In the genomic region with DNA sequence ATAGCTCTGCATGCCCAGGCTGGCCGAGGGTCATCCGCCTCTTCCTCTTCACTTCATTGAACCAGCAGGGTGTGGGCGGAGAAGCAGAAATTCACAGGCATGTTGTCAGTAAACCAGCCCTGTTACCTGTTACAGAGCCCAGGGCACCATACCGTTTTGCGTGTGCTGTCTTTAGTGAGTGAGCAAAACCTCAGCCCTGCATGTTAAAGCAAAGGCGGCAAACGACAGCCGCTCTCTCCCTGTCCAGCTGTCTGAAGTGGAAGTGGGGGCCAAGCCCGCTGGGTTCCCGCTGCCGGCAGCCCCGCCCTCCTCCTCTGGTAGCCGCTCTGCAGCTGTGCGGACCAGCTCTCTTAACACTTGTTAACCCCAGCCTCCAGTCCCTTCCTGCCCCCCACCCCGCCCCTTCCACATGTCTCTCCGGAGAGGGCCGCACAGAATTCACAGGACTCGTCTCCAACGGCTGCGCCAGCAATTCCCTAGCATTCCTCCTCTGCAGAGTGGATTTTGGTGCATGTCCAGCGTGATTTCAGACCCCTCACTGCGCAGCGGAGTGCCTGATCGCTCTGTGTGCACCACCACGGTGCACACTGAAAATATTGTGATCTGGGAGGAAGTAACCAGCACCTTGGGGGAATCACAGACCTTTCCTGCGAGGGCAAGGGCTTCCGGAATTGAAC, we compare ENCODE assay signal across 10 cellular contexts. TPM values are rescaled to one million over a fixed set of nuclear protein-coding genes. Genes with fewer than 3 reads are reported as not detected.
A peak's percentile ranks its signal among the peaks of the same experiment; 100 is the strongest.
DNase-seq lines count a peak whose midpoint lies in the region; ATAC-seq and TF ChIP-seq lines count a peak whose summit lies in the region.
"Had no signal": no experiment of that assay in that cellular context is flagged by ENCODE, and none has a peak within 500 bp of the region (broad histone marks: within the 10 kb centered on the region; RNA-seq: fewer than 3 reads in every experiment).

No MANE protein-coding gene starts in this region.

- peak overlapping the region; percentile 69 for H3K4me2 ChIP-seq in mesenchymal stem cell (ENCODE audit: low read length, poor library complexity, severe bottlenecking)

- peak overlapping the region; percentile 89 for H3K9ac ChIP-seq in mesenchymal stem cell (ENCODE audit: low read length)

- no peaks in the 10 kb centered on the region for H3K27me3 ChIP-seq in mesenchymal stem cell (ENCODE audit: control insufficient read depth in 1 of 2, insufficient read depth in 1 of 2, low read length in 2 of 2)
- H3K27me3 ChIP-seq in tibial artery: no peaks in the 10 kb centered on the region
- H3K27me3 ChIP-seq: SJSA1 had no signal

- H3K4me3 ChIP-seq in coronary artery (peak overlapping the region; percentile 59), mesenchymal stem cell (ENCODE audit: insufficient read depth in 1 of 2, low read depth in 1 of 2, low read length in 2 of 2) (peak overlapping the region in 1 of 2 experiments; percentile 61), tibial artery (peak overlapping the region; percentile 39 to 42)
- H3K4me3 ChIP-seq: HAP-1, SJSA1 had no signal

- H3K18ac ChIP-seq in mesenchymal stem cell (ENCODE audit: low read depth in 1 of 2, low read length in 2 of 2): peak overlapping the region; percentile 90 to 98

- DNase-seq in LHCN-M2 (ENCODE audit: low read depth): peak; percentile 89
- peak; percentile 87 for DNase-seq in coronary artery (ENCODE audit: low spot score)
- DNase-seq in mesenchymal stem cell: peak; percentile 88
- DNase-seq in tibial artery: peak; percentile 86 to 92
- no peak for DNase-seq in mesenteric fat pad (ENCODE audit: low spot score)
- DNase-seq in HuH-7.5 (ENCODE audit: low spot score): no peak

- peak overlapping the region; percentile 62 to 99 for H2BK12ac ChIP-seq in mesenchymal stem cell (ENCODE audit: low read length in 2 of 2)

- H2BK5ac ChIP-seq in mesenchymal stem cell (ENCODE audit: low read depth, low read length, poor library complexity, severe bottlenecking): no peak overlapping the region

- H2AFZ ChIP-seq in mesenchymal stem cell (ENCODE audit: low read depth, low read length): no peak overlapping the region

- peak overlapping the region; percentile 78 for H4K8ac ChIP-seq in mesenchymal stem cell (ENCODE audit: low read length)

- H2BK120ac ChIP-seq in mesenchymal stem cell (ENCODE audit: low read depth, low read length): peak overlapping the region; percentile 66

- peaks cover 48% of the 10 kb centered on the region for H3K4me1 ChIP-seq in mesenchymal stem cell (ENCODE audit: control insufficient read depth, insufficient read depth, low read depth, low read length)
- peaks cover 13 to 83% (median 78%) of the 10 kb centered on the region in 4 donors for H3K4me1 ChIP-seq in tibial artery
- H3K4me1 ChIP-seq: HAP-1 had no signal

- H3K4ac ChIP-seq in mesenchymal stem cell (ENCODE audit: low read depth in 1 of 2, low read length in 2 of 2): peak overlapping the region; percentile 42 to 93

- peak overlapping the region; percentile 89 for H4K91ac ChIP-seq in mesenchymal stem cell (ENCODE audit: low read length)

- H3K9me3 ChIP-seq in mesenchymal stem cell (ENCODE audit: control insufficient read depth, low read length) (peaks cover under 1% of the 10 kb centered on the region), tibial artery (no peaks in the 10 kb centered on the region)
- H3K9me3 ChIP-seq: HAP-1, SJSA1 had no signal

- H3K23ac ChIP-seq in mesenchymal stem cell (ENCODE audit: low read length in 2 of 2): peak overlapping the region in 1 of 2 experiments; percentile 46

- H3K79me1 ChIP-seq in mesenchymal stem cell (replicated peaks; ENCODE audit: low read length, poor library complexity, severe bottlenecking): peaks cover 36% of the 10 kb centered on the region

- TF ChIP-seq CTCF in coronary artery (IDR thresholded peaks at IDR 0.05) (no peak), tibial artery (IDR thresholded peaks at IDR 0.05) (no peak)

- WGBS in mesenchymal stem cell: 17% methylated on average over 25 of the region's 27 CpGs

- H3K14ac ChIP-seq in mesenchymal stem cell (ENCODE audit: low read length in 2 of 2): peak overlapping the region in 1 of 2 experiments; percentile 90

- ATAC-seq in HG02610 (IDR thresholded peaks at IDR 0.05; ENCODE audit: unreplicated experiment) (no peak), HG02938 (IDR thresholded peaks at IDR 0.05; ENCODE audit: unreplicated experiment) (no peak)

- H3K36me3 ChIP-seq in mesenchymal stem cell (ENCODE audit: control insufficient read depth in 1 of 2, insufficient read depth in 2 of 2, low read depth in 1 of 2, low read length in 2 of 2) (peaks cover 0 to 11% of the 10 kb centered on the region in 2 experiments), tibial artery (no peaks in the 10 kb centered on the region)
- H3K36me3 ChIP-seq: HAP-1, SJSA1 had no signal

- intact Hi-C loops in tibial artery (cut with DNase I; ENCODE audit: low total_unique reads): no loop called here

- peak overlapping the region; percentile 45 for H2BK15ac ChIP-seq in mesenchymal stem cell (ENCODE audit: low read depth, poor library complexity, severe bottlenecking)

- H3K27ac ChIP-seq in coronary artery: peak overlapping the region; percentile 96 to 98
- peak overlapping the region; percentile 77 for H3K27ac ChIP-seq in mesenchymal stem cell (ENCODE audit: low read length, poor library complexity, severe bottlenecking)
- peak overlapping the region; percentile 96 to 99 for H3K27ac ChIP-seq in tibial artery
- H3K27ac ChIP-seq: SJSA1 had no signal

- peak overlapping the region; percentile 23 for H2AK5ac ChIP-seq in mesenchymal stem cell (ENCODE audit: low read length, severe bottlenecking)

RNA-seq across cellular contexts. Expression of gene KLHL26, which starts 12.7 kb away (rescaled TPM):
- total RNA-seq in LHCN-M2 (2014; rRNA removed): 3.3 and 5.3 TPM in 2 replicates
- 2.6 TPM for polyA plus RNA-seq in LHCN-M2 (2012)
- polyA plus RNA-seq in mesenchymal stem cell (2013, experiment 1 of 2): 2.6 TPM
- polyA plus RNA-seq in mesenchymal stem cell (2013, experiment 2 of 2): 2.9 TPM
- total RNA-seq in mesenteric fat pad: 17.1 TPM

RNA-seq across cellular contexts. Expression of gene CRTC1, which starts 34.0 kb away (rescaled TPM):
- total RNA-seq in LHCN-M2 (2014; rRNA removed) (1.7 and 2.0 TPM in 2 replicates), mesenteric fat pad (13.9 TPM)
- 7.6 TPM for polyA plus RNA-seq in LHCN-M2 (2012)
- polyA plus RNA-seq in mesenchymal stem cell (2013, experiment 1 of 2): 9.9 TPM
- 9.4 TPM for polyA plus RNA-seq in mesenchymal stem cell (2013, experiment 2 of 2)

RNA-seq across cellular contexts. Expression of gene TMEM59L, which starts 36.8 kb away (rescaled TPM):
- total RNA-seq in LHCN-M2 (2014; rRNA removed) (0.11 and 0.26 TPM in 2 replicates), mesenteric fat pad (2.0 TPM)
- 2.1 TPM for polyA plus RNA-seq in LHCN-M2 (2012)
- 1.1 TPM for polyA plus RNA-seq in mesenchymal stem cell (2013, experiment 1 of 2)
- polyA plus RNA-seq in mesenchymal stem cell (2013, experiment 2 of 2): 1.1 TPM
- total RNA-seq: SJSA1 had no signal

RNA-seq across cellular contexts. Expression of gene CRLF1, which starts 42.9 kb away (rescaled TPM):
- total RNA-seq in LHCN-M2 (2014; rRNA removed): 0.86 and 5.8 TPM in 2 replicates
- polyA plus RNA-seq in LHCN-M2 (2012): 8.2 TPM
- polyA plus RNA-seq in mesenchymal stem cell (2013, experiment 1 of 2): 0.10 TPM
- 0.18 TPM for polyA plus RNA-seq in mesenchymal stem cell (2013, experiment 2 of 2)
- total RNA-seq in mesenteric fat pad: 30.7 TPM

Comparison
In these comparisons a context has a peak if more than half of its experiments do, and no peak if none do; other contexts are left out.
1. DNase-seq: peak in LHCN-M2 (single experiment), coronary artery (single experiment), mesenchymal stem cell (single experiment) and tibial artery (2 of 2); none in mesenteric fat pad (single experiment) and HuH-7.5 (single experiment).
2. Peak in every context shown above with its lines, with median percentiles within 50 percentile points of each other: H3K27ac ChIP-seq.